ENCODE assay signal across 9 cellular contexts in the genomic region with DNA sequence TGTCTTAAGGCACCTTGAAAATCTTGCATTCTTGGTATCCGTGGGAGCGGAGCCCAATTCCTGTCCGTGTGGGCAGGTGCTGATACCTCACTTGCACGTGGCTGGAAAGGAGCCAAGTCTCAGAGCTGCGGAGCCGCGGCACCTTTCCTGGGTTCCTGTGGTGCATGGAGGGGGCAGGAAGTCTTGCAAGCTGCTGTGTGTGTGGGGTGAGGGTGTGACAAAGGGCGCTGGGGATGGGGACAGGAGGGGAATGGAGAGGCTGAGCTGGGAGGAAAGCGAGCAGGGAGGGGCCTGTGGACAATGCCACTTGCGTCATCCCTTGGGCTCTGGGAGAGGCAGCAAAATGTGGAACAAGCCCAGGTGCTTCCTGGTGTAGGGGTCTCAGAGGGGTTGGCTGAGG.
DNase-seq lines count a peak whose midpoint lies in the region; ATAC-seq, FAIRE-seq and TF ChIP-seq lines count a peak whose summit lies in the region.
"Had no signal": no experiment of that assay in that cellular context is flagged by ENCODE, and none has a peak within 500 bp of the region (broad histone marks: within the 10 kb centered on the region; RNA-seq: fewer than 3 reads in every experiment).

No MANE protein-coding gene starts in this region.

- WGBS in K562 (ENCODE audit: insufficient coverage, low coverage, missing lambda C conversion rate), result 4% methylated on average over 9 of the region's 10 CpGs
- WGBS in spleen, 5 donors, result 9 to 17% (median 11%) methylated on average over 10 of the region's 10 CpGs

- FAIRE-seq in K562 (lab: Jason Lieb, UNC), result no peak

- no TSS peak for BruUV-seq in K562 (replicated peaks; lab: Mats Ljungman, UMichigan)

- TF ChIP-seq EP300 in K562 (IDR thresholded peaks at IDR 0.05; ENCODE audit: low read length), result no peak

- H4K20me1 ChIP-seq in K562 (replicated peaks; ENCODE audit: control insufficient read depth, insufficient read depth, low read length), result no peaks in the 10 kb centered on the region

- intact Hi-C loops in K562 (cut with micrococcal nuclease), result no loop called here
- intact Hi-C loops in spleen (cut with DNase I; ENCODE audit: low total_unique reads), result no loop called here

- ATAC-seq in K562 (no peak), GM18873 (IDR thresholded peaks at IDR 0.05; ENCODE audit: low FRiP score, unreplicated experiment) (no peak)

- CTCF ChIA-PET in K562 (lab: Yijun Ruan, JAX; ENCODE audit: low intra/inter-chr PET ratio), result no interaction called here

- POLR2A ChIA-PET in K562 (lab: Yijun Ruan, JAX), result no interaction called here

- DNase-seq in H7, result peak; percentile 29
- DNase-seq in NCI-H2196 treated with DMSO at 0.1 percent for 48 hours (lab: John Stamatoyannopoulos, UW; ENCODE audit: unreplicated experiment), result peak; percentile 48
- peak in 2 of 4 experiments; percentile 15 for DNase-seq in K562 (ENCODE audit: extremely low read depth in 1 of 4, low spot score in 3 of 4)
- DNase-seq in spleen, result peak; percentile 68
- no peak for DNase-seq in hypothalamus (lab: John Stamatoyannopoulos, UW)
- DNase-seq in OCI-M1 (lab: John Stamatoyannopoulos, UW), result no peak
- no peak for DNase-seq in activated CD4-positive, CD25-positive, alpha-beta regulatory T cell treated with anti-CD3 and anti-CD28 coated beads, Interleukin-2, amount 50 U/mL, for 72 hours
- DNase-seq: NCI-H1048 had no signal

- no peaks in the 10 kb centered on the region for H3K9me1 ChIP-seq in K562 (ENCODE audit: control insufficient read depth, insufficient read depth, low read length)

- no peaks in the 10 kb centered on the region for H3K36me3 ChIP-seq in H7 (replicated peaks; ENCODE audit: control insufficient read depth, insufficient read depth, low read length)
- H3K36me3 ChIP-seq in K562 (ENCODE audit: control insufficient read depth, insufficient read depth, low read length), result no peaks in the 10 kb centered on the region
- H3K36me3 ChIP-seq in spleen, result no peaks in the 10 kb centered on the region

- H3K27me3 ChIP-seq in H7 (ENCODE audit: control insufficient read depth, insufficient read depth, low read length) (no peaks in the 10 kb centered on the region), K562 (ENCODE audit: control insufficient read depth in 2 of 2, insufficient read depth in 2 of 2, low read length in 2 of 2) (peaks cover 0 to 21% of the 10 kb centered on the region in 2 experiments; a peak in 3 of 5 replicates), spleen (replicated peaks in 1 of 7) (peaks cover 0 to 12% (median 0%) of the 10 kb centered on the region in 7 donors)

- TF ChIP-seq RAD21 in K562 (CRISPR knock-in tag; conservative IDR thresholded peaks at IDR 0.05 in 1 of 2, IDR thresholded peaks at IDR 0.05 in 1 of 2), result no peak

- H3K27ac ChIP-seq in K562 (ENCODE audit: extremely low read depth, low read depth, low read length) (no peak overlapping the region), spleen (no peak overlapping the region)

- no peak overlapping the region for H3K4me2 ChIP-seq in K562 (ENCODE audit: insufficient read depth, low read length)

- TF ChIP-seq CTCF in K562 (IDR thresholded peaks at IDR 0.05 in 2 of 3, conservative IDR thresholded peaks at IDR 0.05 in 1 of 3; ENCODE audit: insufficient read depth in 2 of 3, low read depth in 1 of 3, low read length in 3 of 3), result no peak
- no peak for TF ChIP-seq CTCF in spleen (IDR thresholded peaks at IDR 0.05 in 8 of 11, conservative IDR thresholded peaks at IDR 0.05 in 3 of 11)

- no peaks in the 10 kb centered on the region for H3K79me2 ChIP-seq in K562 (ENCODE audit: control insufficient read depth, insufficient read depth, low read length)

- H3K9me3 ChIP-seq in K562 (replicated peaks; ENCODE audit: control insufficient read depth, insufficient read depth, low read depth, low read length), result no peaks in the 10 kb centered on the region
- peaks cover 0 to 20% (median 9%) of the 10 kb centered on the region in 8 donors for H3K9me3 ChIP-seq in spleen

- H3K4me3 ChIP-seq in H7 (ENCODE audit: insufficient read depth, low read depth, low read length) (no peak overlapping the region), K562 (no peak overlapping the region), spleen (no peak overlapping the region)

- H3K4me1 ChIP-seq in K562 (replicated peaks in 1 of 2; ENCODE audit: control insufficient read depth in 2 of 2, insufficient read depth in 2 of 2, low read length in 2 of 2), result peaks cover 0 to 4% of the 10 kb centered on the region in 2 experiments; a peak in 1 of 5 replicates
- H3K4me1 ChIP-seq in spleen, result peaks cover 0 to 28% (median 12%) of the 10 kb centered on the region in 6 donors

- in situ Hi-C loops in K562 (cut with MboI), result no loop called here

- no peak overlapping the region for H2AFZ ChIP-seq in K562 (ENCODE audit: low read depth, low read length)

- H3K9ac ChIP-seq in K562 (ENCODE audit: insufficient read depth in 1 of 2, low read depth in 2 of 2, low read length in 2 of 2), result no peak overlapping the region

- TF ChIP-seq POLR2A in K562 (conservative IDR thresholded peaks at IDR 0.05), result no peak
- no peak for TF ChIP-seq POLR2A in spleen (IDR thresholded peaks at IDR 0.05)

TF ChIP-seq in K562, 482 proteins besides CTCF, POLR2A, EP300 and RAD21:
- TF ChIP-seq SMAD2 (IDR thresholded peaks at IDR 0.05; ENCODE audit: low read depth, low read length) (no peak), HNRNPL (IDR thresholded peaks at IDR 0.05; ENCODE audit: low read depth, low read length) (no peak), NFIC (IDR thresholded peaks at IDR 0.05) (peak; percentile 54), ZFX (CRISPR knock-in tag; IDR thresholded peaks at IDR 0.05) (no peak), FOXA3 (CRISPR knock-in tag; conservative IDR thresholded peaks at IDR 0.05 in 1 of 2, IDR thresholded peaks at IDR 0.05 in 1 of 2) (no peak), PHF20 (IDR thresholded peaks at IDR 0.05; ENCODE audit: partially characterized antibody) (no peak)

Comparison
In these comparisons a context has a peak if more than half of its experiments do, and no peak if none do; other contexts are left out.
1. DNase-seq: peak in H7 (single experiment), NCI-H2196 treated with DMSO at 0.1 percent for 48 hours (single experiment) and spleen (single experiment); none in hypothalamus (0 of 51), OCI-M1 (single experiment) and activated CD4-positive, CD25-positive, alpha-beta regulatory T cell treated with anti-CD3 and anti-CD28 coated beads, Interleukin-2, amount 50 U/mL, for 72 hours (single experiment).